30 cellular contexts compared by ENCODE assay signal in the genomic region with DNA sequence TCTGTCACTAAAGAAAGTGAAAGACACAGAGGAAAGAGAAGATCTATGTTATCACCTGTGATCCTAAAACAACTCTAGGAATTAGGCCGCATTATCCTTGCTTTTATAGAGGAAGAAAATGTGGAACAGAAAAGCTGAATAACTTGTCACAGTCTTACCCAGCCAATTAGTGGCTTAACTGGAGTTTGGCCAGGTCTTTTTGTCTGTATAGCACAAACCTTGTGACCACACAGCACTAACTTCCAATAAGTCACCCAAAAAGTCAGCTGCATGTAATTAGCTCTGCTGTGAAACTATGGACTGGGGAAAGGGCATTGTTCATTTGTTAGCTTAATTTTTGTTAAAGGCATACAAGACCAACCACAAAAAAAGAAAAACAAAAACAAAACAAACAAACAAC.
A peak's percentile ranks its signal among the peaks of the same experiment; 100 is the strongest.
DNase-seq lines count a peak whose midpoint lies in the region; ATAC-seq, FAIRE-seq and TF ChIP-seq lines count a peak whose summit lies in the region.
"Had no signal": no experiment of that assay in that cellular context is flagged by ENCODE, and none has a peak within 500 bp of the region (broad histone marks: within the 10 kb centered on the region; RNA-seq: fewer than 3 reads in every experiment).

No MANE protein-coding gene starts in this region.

- ATAC-seq in GM18909 (IDR thresholded peaks at IDR 0.05; ENCODE audit: poor library complexity, unreplicated experiment), result no peak
- ATAC-seq in HG03135 (IDR thresholded peaks at IDR 0.05; ENCODE audit: unreplicated experiment), result no peak
- ATAC-seq: activated naive CD8-positive, alpha-beta T cell treated with anti-CD3 and anti-CD28 coated beads, Interleukin-2, amount 50 U/mL, for 24 hours; activated T-cell treated with anti-CD3 and anti-CD28 coated beads, Interleukin-2, amount 50 U/mL, for 4 hours; body of pancreas; natural killer cell had no signal

- no peak overlapping the region for H3K4me3 Mint-ChIP-seq in astrocyte (ENCODE audit: unreplicated experiment)
- H3K4me3 Mint-ChIP-seq: activated naive CD8-positive, alpha-beta T cell treated with anti-CD3 and anti-CD28 coated beads, Interleukin-2, amount 50 U/mL, for 24 hours; activated T-cell treated with anti-CD3 and anti-CD28 coated beads, Interleukin-2, amount 50 U/mL, for 4 hours; dendritic cell treated with granulocyte-macrophage colony-stimulating factor and Interleukin-4, amounts not matched to agents 40 ng/mL and 50 ng/mL, for 4 days; natural killer cell; stimulated activated naive CD8-positive, alpha-beta T cell treated with anti-CD3 and anti-CD28 coated beads, Interleukin-15, Interleukin-2, amounts not matched to agents 100 ng/mL and 50 ng/mL, for 24 hours had no signal

- H3K4me3 ChIP-seq in astrocyte (ENCODE audit: insufficient read depth, low read depth, low read length) (no peak overlapping the region), iPS-20b (ENCODE audit: low read length) (no peak overlapping the region), retinal pigment epithelial cell (ENCODE audit: low read length) (no peak overlapping the region)
- H3K4me3 ChIP-seq: body of pancreas, esophagus muscularis mucosa, HAP-1, thoracic aorta had no signal

- DNase-seq in NOMO-1 treated with DMSO at 0.1 percent for 48 hours (lab: John Stamatoyannopoulos, UW; ENCODE audit: unreplicated experiment), result peak; percentile 4
- DNase-seq in NOMO-1 (lab: John Stamatoyannopoulos, UW; ENCODE audit: unreplicated experiment in 2 of 2), result no peak
- peak; percentile 53 for DNase-seq in astrocyte (ENCODE audit: low read depth)
- DNase-seq in retinal pigment epithelial cell (ENCODE audit: low read depth), result peak; percentile 90
- DNase-seq in NCI-H510A (lab: John Stamatoyannopoulos, UW), result no peak
- DNase-seq: activated CD4-positive, alpha-beta T cell treated with anti-CD3 and anti-CD28 coated beads, Interleukin-2, amount 50 U/mL, for 1 hour; activated CD4-positive, CD25-positive, alpha-beta regulatory T cell; activated gamma-delta T cell treated with Interleukin-2 at 50 U/mL for 16 hours; activated naive CD8-positive, alpha-beta T cell treated with anti-CD3 and anti-CD28 coated beads, Interleukin-2, amount 50 U/mL, for 24 hours; activated T-cell treated with anti-CD3 and anti-CD28 coated beads, Interleukin-2, amount 50 U/mL, for 4 hours; body of pancreas; DND-41; kidney glomerular epithelial cell; natural killer cell; NCI-H2107; NCI-H345; NCI-H748 treated with DMSO at 0.1 percent for 48 hours; stimulated activated CD4-positive, alpha-beta T cell treated with anti-CD3 and anti-CD28 coated beads, Interleukin-1b, Interleukin-23, amount 100 ng/mL, for 48 hours had no signal

- H3K9me3 ChIP-seq in astrocyte (ENCODE audit: insufficient read depth, low read depth, low read length), result no peaks in the 10 kb centered on the region
- no peaks in the 10 kb centered on the region for H3K9me3 ChIP-seq in iPS-20b (ENCODE audit: insufficient read depth, low read depth, low read length)
- H3K9me3 ChIP-seq: body of pancreas, esophagus muscularis mucosa, HAP-1, thoracic aorta had no signal

- H3K27ac Mint-ChIP-seq in astrocyte (ENCODE audit: unreplicated experiment), result no peak overlapping the region
- H3K27ac Mint-ChIP-seq: activated naive CD8-positive, alpha-beta T cell treated with anti-CD3 and anti-CD28 coated beads, Interleukin-2, amount 50 U/mL, for 24 hours; dendritic cell treated with granulocyte-macrophage colony-stimulating factor and Interleukin-4, amounts not matched to agents 40 ng/mL and 50 ng/mL, for 4 days; natural killer cell; stimulated activated naive CD8-positive, alpha-beta T cell treated with anti-CD3 and anti-CD28 coated beads, Interleukin-15, Interleukin-2, amounts not matched to agents 100 ng/mL and 50 ng/mL, for 24 hours had no signal

- no peaks in the 10 kb centered on the region for H4K20me1 ChIP-seq in astrocyte (ENCODE audit: insufficient read depth, low read length)

- H3K36me3 Mint-ChIP-seq in astrocyte (ENCODE audit: low read depth, unreplicated experiment), result no peaks in the 10 kb centered on the region
- H3K36me3 Mint-ChIP-seq: natural killer cell had no signal

- no peak overlapping the region for H3K27ac ChIP-seq in astrocyte (ENCODE audit: low read depth, low read length)
- no peak overlapping the region for H3K27ac ChIP-seq in iPS-20b (ENCODE audit: low read length)
- H3K27ac ChIP-seq: 22Rv1, body of pancreas, esophagus muscularis mucosa, thoracic aorta had no signal

- TF ChIP-seq CTCF in astrocyte (IDR thresholded peaks at IDR 0.05; ENCODE audit: insufficient read depth, low read depth, low read length), result no peak
- no peak for TF ChIP-seq CTCF in retinal pigment epithelial cell (conservative IDR thresholded peaks at IDR 0.05; ENCODE audit: low read depth, low read length)

- FAIRE-seq in astrocyte (lab: Jason Lieb, UNC), result peak; percentile 5
- FAIRE-seq: frontal cortex, RCC 7860, urothelium cell line had no signal

- H3K27me3 Mint-ChIP-seq in astrocyte (ENCODE audit: low read depth, unreplicated experiment), result no peaks in the 10 kb centered on the region
- H3K27me3 Mint-ChIP-seq: activated naive CD8-positive, alpha-beta T cell treated with anti-CD3 and anti-CD28 coated beads, Interleukin-2, amount 50 U/mL, for 24 hours; dendritic cell treated with granulocyte-macrophage colony-stimulating factor and Interleukin-4, amounts not matched to agents 40 ng/mL and 50 ng/mL, for 4 days; stimulated activated naive CD8-positive, alpha-beta T cell treated with anti-CD3 and anti-CD28 coated beads, Interleukin-15, Interleukin-2, amounts not matched to agents 100 ng/mL and 50 ng/mL, for 24 hours had no signal

- H3K4me1 Mint-ChIP-seq in astrocyte (ENCODE audit: low read depth, unreplicated experiment), result peaks cover 7% of the 10 kb centered on the region
- H3K4me1 Mint-ChIP-seq: activated naive CD8-positive, alpha-beta T cell treated with anti-CD3 and anti-CD28 coated beads, Interleukin-2, amount 50 U/mL, for 24 hours had no signal

- H3K36me3 ChIP-seq in astrocyte (ENCODE audit: insufficient read depth, low read length) (no peaks in the 10 kb centered on the region), iPS-20b (ENCODE audit: insufficient read depth, low read depth, low read length) (no peaks in the 10 kb centered on the region)
- H3K36me3 ChIP-seq: esophagus muscularis mucosa, HAP-1, thoracic aorta had no signal

- H2AFZ ChIP-seq in astrocyte (ENCODE audit: low read depth, low read length), result no peak overlapping the region

- H3K27me3 ChIP-seq in astrocyte (ENCODE audit: insufficient read depth, low read length) (no peaks in the 10 kb centered on the region), iPS-20b (ENCODE audit: insufficient read depth, low read length) (no peaks in the 10 kb centered on the region)
- H3K27me3 ChIP-seq: body of pancreas, esophagus muscularis mucosa had no signal

- H3K9me3 Mint-ChIP-seq in astrocyte (ENCODE audit: unreplicated experiment), result no peaks in the 10 kb centered on the region
- H3K9me3 Mint-ChIP-seq: activated naive CD8-positive, alpha-beta T cell treated with anti-CD3 and anti-CD28 coated beads, Interleukin-2, amount 50 U/mL, for 24 hours; activated T-cell treated with anti-CD3 and anti-CD28 coated beads, Interleukin-2, amount 50 U/mL, for 4 hours had no signal

- H3K4me2 ChIP-seq in astrocyte (ENCODE audit: low read length), result peak overlapping the region; percentile 35

- H3K4me1 ChIP-seq in astrocyte (ENCODE audit: insufficient read depth, low read length), result peaks cover 6% of the 10 kb centered on the region
- H3K4me1 ChIP-seq in iPS-20b (ENCODE audit: insufficient read depth, low read length), result peaks cover 23% of the 10 kb centered on the region; the same call in 1 of the 2 replicates
- H3K4me1 ChIP-seq: body of pancreas, esophagus muscularis mucosa had no signal

- no peaks in the 10 kb centered on the region for H3K79me2 ChIP-seq in astrocyte (ENCODE audit: insufficient read depth, low read length)

- no peak overlapping the region for H3K9ac ChIP-seq in astrocyte (ENCODE audit: low read length)
- peak overlapping the region; percentile 5; the same call in 1 of the 2 replicates for H3K9ac ChIP-seq in iPS-20b (ENCODE audit: low read depth, low read length)

Comparison
In these comparisons a context has a peak if more than half of its experiments do, and no peak if none do; other contexts are left out.
1. DNase-seq: peak in NOMO-1 treated with DMSO at 0.1 percent for 48 hours (single experiment), astrocyte (single experiment) and retinal pigment epithelial cell (single experiment); none in NOMO-1 (0 of 2) and NCI-H510A (single experiment).